In genomic region chr5:96187309-96188027, GRCh38 we compare ENCODE assay signal across 18 cellular contexts.
DNase-seq lines count a peak whose midpoint lies in the region; ATAC-seq and TF ChIP-seq lines count a peak whose summit lies in the region.
"Had no signal": no experiment of that assay in that cellular context is flagged by ENCODE, and none has a peak within 500 bp of the region (broad histone marks: within the 10 kb centered on the region; RNA-seq: fewer than 3 reads in every experiment).

No MANE protein-coding gene starts in this region.

- peak overlapping the region; percentile 39 for H3K4me3 Mint-ChIP-seq in Caco-2 (ENCODE audit: unreplicated experiment)
- H3K4me3 Mint-ChIP-seq: B cell had no signal

- H3F3A ChIP-seq in PC-3 (ENCODE audit: low read length, unreplicated experiment), result no peaks in the 10 kb centered on the region

- peak; percentile 40; the same call in 1 of the 2 replicates for ATAC-seq in PC-3
- ATAC-seq in HG03108 (IDR thresholded peaks at IDR 0.05; ENCODE audit: unreplicated experiment), result no peak
- ATAC-seq in GM18502 (IDR thresholded peaks at IDR 0.05; ENCODE audit: poor library complexity, unreplicated experiment), result no peak
- ATAC-seq: Right ventricle myocardium inferior had no signal

- peak overlapping the region; percentile 33 for H3K27ac ChIP-seq in PC-3 (ENCODE audit: low read length)
- H3K27ac ChIP-seq in hepatocyte, result no peak overlapping the region
- H3K27ac ChIP-seq in mesendoderm (ENCODE audit: low read depth, low read length), result no peak overlapping the region
- H3K27ac ChIP-seq: GM23248, KMS-11, Peyer's patch had no signal

- no peaks in the 10 kb centered on the region for H3K79me1 ChIP-seq in mesendoderm (ENCODE audit: low read length)

- H3K9me3 ChIP-seq in Caco-2 (0 out of 2 replicates have a peak, but pooled peaks cover 2% of the 10 kb centered on the region), PC-3 (ENCODE audit: low read length) (no peaks in the 10 kb centered on the region), hepatocyte (ENCODE audit: low read depth) (no peaks in the 10 kb centered on the region)
- H3K9me3 ChIP-seq: Peyer's patch had no signal

- H2BK15ac ChIP-seq in mesendoderm (replicated peaks; ENCODE audit: low read depth), result no peak overlapping the region

- H3K4me1 ChIP-seq in Caco-2, result peaks cover 16% of the 10 kb centered on the region
- peaks cover 13% of the 10 kb centered on the region for H3K4me1 ChIP-seq in PC-3 (ENCODE audit: insufficient read depth, low read length)
- H3K4me1 ChIP-seq in hepatocyte (ENCODE audit: insufficient read depth), result no peaks in the 10 kb centered on the region
- H3K4me1 ChIP-seq in mesendoderm (ENCODE audit: control insufficient read depth, low read depth, low read length), result peaks cover 2% of the 10 kb centered on the region
- H3K4me1 ChIP-seq: Peyer's patch had no signal

- H3K27me3 Mint-ChIP-seq in Caco-2 (ENCODE audit: insufficient read depth, unreplicated experiment), result no peaks in the 10 kb centered on the region
- H3K27me3 Mint-ChIP-seq: B cell had no signal

- no peaks in the 10 kb centered on the region for H3K27me3 ChIP-seq in Caco-2 (replicated peaks; ENCODE audit: control insufficient read depth, insufficient read depth, low read length)
- H3K27me3 ChIP-seq in PC-3 (ENCODE audit: low read length), result no peaks in the 10 kb centered on the region
- H3K27me3 ChIP-seq in hepatocyte, result no peaks in the 10 kb centered on the region
- H3K27me3 ChIP-seq in mesendoderm (ENCODE audit: insufficient read depth, low read length, poor library complexity), result no peaks in the 10 kb centered on the region
- H3K27me3 ChIP-seq: Peyer's patch had no signal

- no peak overlapping the region for H3K9ac ChIP-seq in PC-3 (ENCODE audit: low read length)
- no peak overlapping the region for H3K9ac ChIP-seq in mesendoderm (ENCODE audit: low read length)
- H3K9ac ChIP-seq: GM23248, KMS-11 had no signal

- POLR2A ChIA-PET in Caco-2 (lab: Charles Lee), result interaction anchor here (0.6 to 0.7 kb wide), 2 partner anchors 12 to 297 kb away, joined by 3 read pairs; no protein-coding TSS in a partner anchor
- POLR2A ChIA-PET in PC-3 (lab: Charles Lee; ENCODE audit: unreplicated experiment), result no interaction called here

- H2AFZ ChIP-seq in PC-3 (ENCODE audit: low read length) (no peak overlapping the region), hepatocyte (no peak overlapping the region)
- H2AFZ ChIP-seq: GM23248 had no signal

- H2BK120ac ChIP-seq in mesendoderm (ENCODE audit: low read depth, low read length), result no peak overlapping the region

- CTCF ChIA-PET in Caco-2 (lab: Charles Lee), result interaction anchor here (1.5 kb wide), 1 partner anchor 150 kb away, joined by 6 read pairs; no protein-coding TSS in a partner anchor
- CTCF ChIA-PET in PC-3 (lab: Charles Lee), result no interaction called here

- DNase-seq in Caco-2, result peak; percentile 65 to 73
- peak; percentile 83 for DNase-seq in PC-3
- no peak for DNase-seq in hepatocyte (ENCODE audit: low spot score)
- peak; percentile 42 for DNase-seq in mesendoderm
- no peak for DNase-seq in stimulated activated CD8-positive, alpha-beta memory T cell treated with anti-CD3 and anti-CD28 coated beads, Interleukin-4, amount 100 ng/mL, for 48 hours
- DNase-seq: GF-D8, GM23248, HCEC 1CT, NCI-H1048, NCI-H1436, NCI-H2029, NCI-H446, Peyer's patch had no signal

- H3K4me1 Mint-ChIP-seq in Caco-2 (ENCODE audit: low read depth, unreplicated experiment), result peaks cover 44% of the 10 kb centered on the region
- H3K4me1 Mint-ChIP-seq: B cell had no signal

- no peak for TF ChIP-seq CTCF in Caco-2 (IDR thresholded peaks at IDR 0.05; ENCODE audit: insufficient read depth in 1 of 2, low read depth in 1 of 2, low read length in 1 of 2, severe bottlenecking in 1 of 2, unreplicated experiment in 1 of 2)
- no peak for TF ChIP-seq CTCF in PC-3 (conservative IDR thresholded peaks at IDR 0.05; ENCODE audit: low read depth, low read length)
- TF ChIP-seq CTCF in hepatocyte (IDR thresholded peaks at IDR 0.05; ENCODE audit: poor library complexity), result no peak

- peak overlapping the region; percentile 44 for H3K27ac Mint-ChIP-seq in Caco-2 (ENCODE audit: unreplicated experiment)
- H3K27ac Mint-ChIP-seq: B cell had no signal

- H3K9me3 Mint-ChIP-seq in Caco-2 (ENCODE audit: unreplicated experiment), result peaks cover 19% of the 10 kb centered on the region

- no peak overlapping the region for H2AK5ac ChIP-seq in mesendoderm (ENCODE audit: low read length)

- no peak overlapping the region for H4K8ac ChIP-seq in mesendoderm (ENCODE audit: low read depth, low read length)

- peak overlapping the region; percentile 10 for H3K56ac ChIP-seq in mesendoderm (ENCODE audit: low read length)

- H3K4me3 ChIP-seq in Caco-2 (ENCODE audit: low read depth, low read length) (no peak overlapping the region), PC-3 (ENCODE audit: low read length) (no peak overlapping the region), hepatocyte (no peak overlapping the region), mesendoderm (ENCODE audit: low read length) (no peak overlapping the region)
- H3K4me3 ChIP-seq: GM23248, Peyer's patch had no signal

- BruUV-seq in Caco-2 (replicated peaks; lab: Mats Ljungman, UMichigan) (no TSS peak), PC-3 (replicated peaks; lab: Mats Ljungman, UMichigan) (no TSS peak)

- H3K4me2 ChIP-seq in PC-3 (ENCODE audit: low read length) (0 out of 2 replicates have a peak overlapping the region, but pooled peaks have one; percentile 1), hepatocyte (peak overlapping the region; percentile 16), mesendoderm (ENCODE audit: low read length) (no peak overlapping the region)
- H3K4me2 ChIP-seq: KMS-11 had no signal

- intact Hi-C loops in Caco-2 (cut with micrococcal nuclease; ENCODE audit: unreplicated experiment), result loop anchor here (1.0 to 5.0 kb wide), 7 partner anchors 12 to 330 kb away; no protein-coding TSS in a partner anchor
- intact Hi-C loops in PC-3 (cut with micrococcal nuclease), result no loop called here

- H3K18ac ChIP-seq in mesendoderm (ENCODE audit: low read length), result no peak overlapping the region

- WGBS in hepatocyte (ENCODE audit: low lambda C conversion rate, missing lambda C conversion rate), result 37% methylated on average over 5 of the region's 5 CpGs
- no CpG with 5 or more reads among the region's 5 CpGs for WGBS in mesendoderm (ENCODE audit: extremely low coverage, insufficient coverage, low lambda C conversion rate)

- H4K20me1 ChIP-seq in PC-3 (ENCODE audit: low read length) (no peaks in the 10 kb centered on the region), hepatocyte (ENCODE audit: insufficient read depth, poor library complexity, severe bottlenecking) (no peaks in the 10 kb centered on the region)

- no peak overlapping the region for H3K23ac ChIP-seq in mesendoderm (ENCODE audit: low read length)

- H3K36me3 Mint-ChIP-seq in Caco-2 (ENCODE audit: insufficient read depth, unreplicated experiment), result peaks cover 23% of the 10 kb centered on the region

- H3K9me2 ChIP-seq in PC-3 (replicated peaks; ENCODE audit: low read length), result no peaks in the 10 kb centered on the region
- no peaks in the 10 kb centered on the region for H3K9me2 ChIP-seq in hepatocyte (replicated peaks; ENCODE audit: insufficient read depth)

- H4K5ac ChIP-seq in mesendoderm (ENCODE audit: low read length), result no peak overlapping the region

- no peak overlapping the region for H2BK5ac ChIP-seq in mesendoderm (ENCODE audit: low read length)

- no peak overlapping the region for H3K4ac ChIP-seq in mesendoderm (ENCODE audit: low read depth, low read length)

- H3K79me2 ChIP-seq in PC-3 (ENCODE audit: low read length) (no peaks in the 10 kb centered on the region), hepatocyte (no peaks in the 10 kb centered on the region), mesendoderm (ENCODE audit: control insufficient read depth, insufficient read depth, low read length) (no peaks in the 10 kb centered on the region)

- no peaks in the 10 kb centered on the region for H3K36me3 ChIP-seq in Caco-2 (ENCODE audit: control insufficient read depth, insufficient read depth, low read length)
- H3K36me3 ChIP-seq in PC-3 (ENCODE audit: low read depth, low read length), result no peaks in the 10 kb centered on the region
- no peaks in the 10 kb centered on the region for H3K36me3 ChIP-seq in hepatocyte (replicated peaks; ENCODE audit: insufficient read depth, low read depth)
- H3K36me3 ChIP-seq in mesendoderm (ENCODE audit: control insufficient read depth, insufficient read depth, low read length), result no peaks in the 10 kb centered on the region
- H3K36me3 ChIP-seq: Peyer's patch had no signal

Comparison
In these comparisons a context has a peak if more than half of its experiments do, and no peak if none do; other contexts are left out.
1. DNase-seq: peak in Caco-2 (2 of 2), PC-3 (single experiment) and mesendoderm (single experiment); none in hepatocyte (single experiment) and stimulated activated CD8-positive, alpha-beta memory T cell treated with anti-CD3 and anti-CD28 coated beads, Interleukin-4, amount 100 ng/mL, for 48 hours (single experiment).